27 cellular contexts compared by ENCODE assay signal in the genomic region with DNA sequence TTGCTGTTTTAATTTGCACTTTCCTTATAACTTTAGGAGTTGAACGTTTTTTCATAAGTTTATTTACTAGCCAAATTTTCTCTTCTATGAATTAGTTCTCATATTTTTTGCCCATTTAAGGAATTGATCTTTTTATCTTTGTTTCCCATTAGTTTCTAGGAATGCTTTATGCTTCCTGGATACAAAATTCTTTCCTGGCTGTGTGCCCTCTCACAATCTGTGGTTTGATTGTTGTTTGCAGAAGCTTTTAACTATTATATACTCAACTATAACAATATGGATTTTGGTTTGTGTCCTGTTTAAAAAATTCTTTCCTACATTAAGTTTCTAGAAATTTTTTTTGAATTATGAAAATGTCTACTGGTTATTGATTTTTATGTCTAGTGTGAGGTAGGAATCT.
"Had no signal": no experiment of that assay in that cellular context is flagged by ENCODE, and none has a peak within 500 bp of the region (broad histone marks: within the 10 kb centered on the region; RNA-seq: fewer than 3 reads in every experiment).

No MANE protein-coding gene starts in this region.

- H3K27ac ChIP-seq: body of pancreas, VCaP had no signal

- H3K36me3 ChIP-seq: MG63 had no signal

- FAIRE-seq: bronchial epithelial cell, RCC 7860 had no signal

- ATAC-seq: activated CD4-positive, alpha-beta T cell treated with anti-CD3 and anti-CD28 coated beads for 36 hours; activated T-cell treated with anti-CD3 and anti-CD28 coated beads, Interleukin-2, amount 50 U/mL, for 72 hours; body of pancreas had no signal

- H3K36me3 Mint-ChIP-seq: activated naive CD4-positive, alpha-beta T cell treated with anti-CD3 and anti-CD28 coated beads, Interleukin-2, amount 10 ng/mL, durations not matched to agents 7 days and 5 days; activated naive CD8-positive, alpha-beta T cell treated with anti-CD3 and anti-CD28 coated beads for 36 hours had no signal

- H3K4me1 ChIP-seq: body of pancreas had no signal

- DNase-seq: activated CD4-positive, alpha-beta memory T cell treated with anti-CD3 and anti-CD28 coated beads, Interleukin-2, amount 10 ng/mL, durations not matched to agents 7 days and 5 days; activated CD4-positive, alpha-beta T cell treated with anti-CD3 and anti-CD28 coated beads for 36 hours; activated CD4-positive, alpha-beta T cell treated with anti-CD3 and anti-CD28 coated beads, Interleukin-2, amount 50 U/mL, for 1 hour; activated CD4-positive, CD25-positive, alpha-beta regulatory T cell; activated gamma-delta T cell treated with Interleukin-2 at 50 U/mL for 16 hours; activated naive CD4-positive, alpha-beta T cell treated with anti-CD3 and anti-CD28 coated beads, Interleukin-2, amount 10 ng/mL, durations not matched to agents 7 days and 5 days; activated naive CD8-positive, alpha-beta T cell treated with anti-CD3 and anti-CD28 coated beads for 36 hours; activated T-cell treated with anti-CD3 and anti-CD28 coated beads for 4 hours; activated T-cell treated with anti-CD3 and anti-CD28 coated beads, Interleukin-2, amount 50 U/mL, for 72 hours; body of pancreas; central memory CD4-positive, alpha-beta T cell; KG1; MV-4-11; NCI-H1092 treated with DMSO at 0.1 percent for 48 hours; NCI-H1417 treated with DMSO at 0.1 percent for 48 hours; NCI-H1694 treated with DMSO at 0.1 percent for 48 hours; NCI-H2029 treated with DMSO at 0.1 percent for 48 hours; NCI-H446; NCI-H524; SHP77 treated with DMSO at 0.1 percent for 48 hours; T-helper 1 cell had no signal

- H3K4me3 Mint-ChIP-seq: activated CD4-positive, alpha-beta memory T cell treated with anti-CD3 and anti-CD28 coated beads, Interleukin-2, amount 10 ng/mL, durations not matched to agents 7 days and 5 days; activated CD4-positive, alpha-beta T cell treated with anti-CD3 and anti-CD28 coated beads for 36 hours; activated naive CD4-positive, alpha-beta T cell treated with anti-CD3 and anti-CD28 coated beads, Interleukin-2, amount 10 ng/mL, durations not matched to agents 7 days and 5 days; activated naive CD8-positive, alpha-beta T cell treated with anti-CD3 and anti-CD28 coated beads for 36 hours; activated T-cell treated with anti-CD3 and anti-CD28 coated beads, Interleukin-2, amount 50 U/mL, for 72 hours; IgD-negative memory B cell had no signal

- H3K27ac Mint-ChIP-seq: activated CD4-positive, alpha-beta memory T cell treated with anti-CD3 and anti-CD28 coated beads, Interleukin-2, amount 10 ng/mL, durations not matched to agents 7 days and 5 days; activated CD4-positive, alpha-beta T cell treated with anti-CD3 and anti-CD28 coated beads for 36 hours; activated naive CD4-positive, alpha-beta T cell treated with anti-CD3 and anti-CD28 coated beads, Interleukin-2, amount 10 ng/mL, durations not matched to agents 7 days and 5 days; activated naive CD8-positive, alpha-beta T cell treated with anti-CD3 and anti-CD28 coated beads for 36 hours; activated T-cell treated with anti-CD3 and anti-CD28 coated beads, Interleukin-2, amount 50 U/mL, for 72 hours; activated T-helper 2 cell treated with anti-CD3 and anti-CD28 coated beads, Interferon-gamma antibody, Interleukin-2, Interleukin-4, amounts not matched to agents 10 μg/mL and 5 μg/mL and 100 μg/mL, durations not matched to agents 14 hours and 24 hours and 36 hours; IgD-negative memory B cell had no signal

- H3K27me3 Mint-ChIP-seq: activated CD4-positive, alpha-beta memory T cell treated with anti-CD3 and anti-CD28 coated beads, Interleukin-2, amount 10 ng/mL, durations not matched to agents 7 days and 5 days; activated CD4-positive, alpha-beta T cell treated with anti-CD3 and anti-CD28 coated beads for 36 hours; activated naive CD4-positive, alpha-beta T cell treated with anti-CD3 and anti-CD28 coated beads, Interleukin-2, amount 10 ng/mL, durations not matched to agents 7 days and 5 days; activated naive CD8-positive, alpha-beta T cell treated with anti-CD3 and anti-CD28 coated beads for 36 hours had no signal

- H3K4me1 Mint-ChIP-seq: activated CD4-positive, alpha-beta memory T cell treated with anti-CD3 and anti-CD28 coated beads, Interleukin-2, amount 10 ng/mL, durations not matched to agents 7 days and 5 days; activated CD4-positive, alpha-beta T cell treated with anti-CD3 and anti-CD28 coated beads for 36 hours; activated naive CD4-positive, alpha-beta T cell treated with anti-CD3 and anti-CD28 coated beads, Interleukin-2, amount 10 ng/mL, durations not matched to agents 7 days and 5 days; activated naive CD8-positive, alpha-beta T cell treated with anti-CD3 and anti-CD28 coated beads for 36 hours; IgD-negative memory B cell had no signal

- H3K9me3 Mint-ChIP-seq: activated CD4-positive, alpha-beta memory T cell treated with anti-CD3 and anti-CD28 coated beads, Interleukin-2, amount 10 ng/mL, durations not matched to agents 7 days and 5 days; activated T-helper 2 cell treated with anti-CD3 and anti-CD28 coated beads, Interferon-gamma antibody, Interleukin-2, Interleukin-4, amounts not matched to agents 10 μg/mL and 5 μg/mL and 100 μg/mL, durations not matched to agents 14 hours and 24 hours and 36 hours had no signal

- H3K27me3 ChIP-seq: body of pancreas, MG63 had no signal

- H3K4me3 ChIP-seq: body of pancreas, MG63 had no signal

- H3K9me3 ChIP-seq: body of pancreas had no signal
